Comparison of ENCODE assay signal across 21 cellular contexts in genomic region chr22:45515678-45516077, GRCh38. TPM values are rescaled to one million over a fixed set of nuclear protein-coding genes. Genes with fewer than 3 reads are reported as not detected.
A peak's percentile ranks its signal among the peaks of the same experiment; 100 is the strongest.
DNase-seq lines count a peak whose midpoint lies in the region; ATAC-seq and TF ChIP-seq lines count a peak whose summit lies in the region.
"Had no signal": no experiment of that assay in that cellular context is flagged by ENCODE, and none has a peak within 500 bp of the region (broad histone marks: within the 10 kb centered on the region; RNA-seq: fewer than 3 reads in every experiment).

No MANE protein-coding gene starts in this region.

- H3K27me3 ChIP-seq in right cardiac atrium (ENCODE audit: control insufficient read depth, insufficient read depth) (no peaks in the 10 kb centered on the region), esophagus squamous epithelium (no peaks in the 10 kb centered on the region), osteoblast (ENCODE audit: insufficient read depth, low read length) (no peaks in the 10 kb centered on the region), uterus (no peaks in the 10 kb centered on the region)

- H3K4me1 ChIP-seq in right cardiac atrium (ENCODE audit: control insufficient read depth, insufficient read depth, low read length), result peaks cover 2% of the 10 kb centered on the region
- peaks cover 13 to 81% (median 35%) of the 10 kb centered on the region in 3 donors for H3K4me1 ChIP-seq in esophagus squamous epithelium
- peaks cover 9% of the 10 kb centered on the region for H3K4me1 ChIP-seq in osteoblast (ENCODE audit: insufficient read depth, low read length)
- H3K4me1 ChIP-seq in uterus, result peaks cover 8 to 13% of the 10 kb centered on the region in 2 donors

- peaks cover 9% of the 10 kb centered on the region for H4K20me1 ChIP-seq in osteoblast (ENCODE audit: insufficient read depth, low read length)

- no peak overlapping the region for H2AFZ ChIP-seq in osteoblast (ENCODE audit: low read length)

- peak in 2 of 3 donors; percentile 48 to 60 for DNase-seq in right cardiac atrium
- no peak for DNase-seq in Right ventricle myocardium superior
- no peak for DNase-seq in esophagus squamous epithelium (lab: John Stamatoyannopoulos, UW)
- DNase-seq in osteoblast (ENCODE audit: insufficient read length, low spot score, missing footprints), result peak; percentile 68
- no peak for DNase-seq in uterus
- no peak for DNase-seq in NCI-H187 (lab: John Stamatoyannopoulos, UW)
- DNase-seq: activated CD4-positive, alpha-beta T cell treated with anti-CD3 and anti-CD28 coated beads for 48 hours; activated naive CD8-positive, alpha-beta T cell treated with anti-CD3 and anti-CD28 coated beads, Interleukin-2, amount 10 ng/mL, durations not matched to agents 7 days and 5 days; erythroblast; GDM1; H7; NCI-H187 treated with DMSO at 0.1 percent for 48 hours; NCI-H446; NK-92 treated with Interleukin-12 subunit alpha and Interleukin-12 subunit beta, amount 100 ng/mL, for 24 hours; occipital lobe; stimulated activated CD4-positive, alpha-beta T cell treated with anti-CD3 and anti-CD28 coated beads, Interleukin-1b, Interleukin-23, amount 100 ng/mL, for 48 hours; T-cell had no signal

- TF ChIP-seq CTCF in esophagus squamous epithelium (IDR thresholded peaks at IDR 0.05) (no peak), osteoblast (IDR thresholded peaks at IDR 0.05; ENCODE audit: extremely low read depth, low read depth, low read length) (no peak), uterus (IDR thresholded peaks at IDR 0.05) (no peak)

- ATAC-seq in right cardiac atrium (peak in 1 of 2 donors; percentile 48), Right ventricle myocardium superior (ENCODE audit: poor library complexity) (no peak), SK-N-SH treated with all-trans-retinoic acid at 6 μM for 48 hours (no peak; the same call in 2 of the 3 replicates), HG02798 (IDR thresholded peaks at IDR 0.05; ENCODE audit: poor library complexity, unreplicated experiment) (no peak)
- ATAC-seq: A549, T-cell had no signal

- H3K27ac ChIP-seq in right cardiac atrium (ENCODE audit: low read length) (no peak overlapping the region), esophagus squamous epithelium (peak overlapping the region; percentile 15 to 90 (median 82)), osteoblast (ENCODE audit: low read depth, low read length) (no peak overlapping the region), uterus (peak overlapping the region; percentile 88 to 94)
- H3K27ac ChIP-seq: A549 had no signal

- intact Hi-C loops in right cardiac atrium (cut with DNase I), result no loop called here
- intact Hi-C loops in Right ventricle myocardium superior (cut with DNase I), result no loop called here
- intact Hi-C loops in esophagus squamous epithelium (cut with DNase I), result no loop called here
- intact Hi-C loops in uterus (cut with DNase I; ENCODE audit: low total_unique reads), result no loop called here

- WGBS in right cardiac atrium, result 56% methylated on average over 9 of the region's 9 CpGs
- 52 to 73% methylated on average over 5 to 7 of the region's 9 CpGs for WGBS in esophagus squamous epithelium, 2 donors

- H3K79me2 ChIP-seq in osteoblast (ENCODE audit: insufficient read depth, low read length), result peaks cover 20% of the 10 kb centered on the region

- no peak overlapping the region for H3K4me2 ChIP-seq in osteoblast (ENCODE audit: insufficient read depth, low read length)
- H3K4me2 ChIP-seq: A549 had no signal

- H3K36me3 ChIP-seq in esophagus squamous epithelium, result peaks cover 0 to 21% (median 0%) of the 10 kb centered on the region in 3 donors
- H3K36me3 ChIP-seq in osteoblast (ENCODE audit: insufficient read depth, low read length), result no peaks in the 10 kb centered on the region
- no peaks in the 10 kb centered on the region for H3K36me3 ChIP-seq in uterus

- no peak for TF ChIP-seq POLR2A in esophagus squamous epithelium (IDR thresholded peaks at IDR 0.05)
- no peak for TF ChIP-seq POLR2A in uterus (IDR thresholded peaks at IDR 0.05)

- H3K4me3 ChIP-seq in right cardiac atrium (ENCODE audit: low read length), result no peak overlapping the region
- peak overlapping the region in 1 of 4 donors; percentile 12 for H3K4me3 ChIP-seq in esophagus squamous epithelium
- H3K4me3 ChIP-seq in osteoblast (ENCODE audit: insufficient read depth, low read length), result no peak overlapping the region
- no peak overlapping the region for H3K4me3 ChIP-seq in uterus
- H3K4me3 ChIP-seq: A549 had no signal

- no peaks in the 10 kb centered on the region for H3K9me3 ChIP-seq in right cardiac atrium (ENCODE audit: control insufficient read depth, low read length)
- H3K9me3 ChIP-seq in esophagus squamous epithelium, result no peaks in the 10 kb centered on the region
- no peaks in the 10 kb centered on the region for H3K9me3 ChIP-seq in osteoblast (ENCODE audit: low read depth, low read length)
- H3K9me3 ChIP-seq in uterus, result no peaks in the 10 kb centered on the region
- H3K9me3 ChIP-seq: A549 had no signal

TF ChIP-seq in SK-N-SH treated with all-trans-retinoic acid at 6 μM for 48 hours, 23 proteins besides CTCF, POLR2A, EP300 and RAD21 (continues in another document):
- TF ChIP-seq ZC3H10 (CRISPR knock-in tag; IDR thresholded peaks at IDR 0.05) (no peak), ARNTL (CRISPR knock-in tag; IDR thresholded peaks at IDR 0.05; ENCODE audit: borderline replicate concordance, low read depth) (no peak), OSR1 (CRISPR knock-in tag; IDR thresholded peaks at IDR 0.05) (no peak), ZNF565 (CRISPR knock-in tag; conservative IDR thresholded peaks at IDR 0.05; ENCODE audit: low read depth) (no peak), RARB (CRISPR knock-in tag; IDR thresholded peaks at IDR 0.05) (no peak), ZNF70 (CRISPR knock-in tag; IDR thresholded peaks at IDR 0.05) (no peak), CSRNP3 (CRISPR knock-in tag; IDR thresholded peaks at IDR 0.05) (no peak), ZNF8 (CRISPR knock-in tag; IDR thresholded peaks at IDR 0.05) (no peak), BACH2 (CRISPR knock-in tag; IDR thresholded peaks at IDR 0.05; ENCODE audit: borderline replicate concordance) (no peak), CSDC2 (CRISPR knock-in tag; IDR thresholded peaks at IDR 0.05) (no peak), PATZ1 (CRISPR knock-in tag; IDR thresholded peaks at IDR 0.05; ENCODE audit: borderline replicate concordance) (no peak), ZFP30 (CRISPR knock-in tag; IDR thresholded peaks at IDR 0.05) (no peak)
- TF ChIP-seq, protein P1, sequence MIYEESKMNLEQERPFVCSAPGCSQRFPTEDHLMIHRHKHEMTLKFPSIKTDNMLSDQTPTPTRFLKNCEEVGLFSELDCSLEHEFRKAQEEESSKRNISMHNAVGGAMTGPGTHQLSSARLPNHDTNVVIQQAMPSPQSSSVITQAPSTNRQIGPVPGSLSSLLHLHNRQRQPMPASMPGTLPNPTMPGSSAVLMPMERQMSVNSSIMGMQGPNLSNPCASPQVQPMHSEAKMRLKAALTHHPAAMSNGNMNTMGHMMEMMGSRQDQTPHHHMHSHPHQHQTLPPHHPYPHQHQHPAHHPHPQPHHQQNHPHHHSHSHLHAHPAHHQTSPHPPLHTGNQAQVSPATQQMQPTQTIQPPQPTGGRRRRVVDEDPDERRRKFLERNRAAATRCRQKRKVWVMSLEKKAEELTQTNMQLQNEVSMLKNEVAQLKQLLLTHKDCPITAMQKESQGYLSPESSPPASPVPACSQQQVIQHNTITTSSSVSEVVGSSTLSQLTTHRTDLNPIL (CRISPR knock-in tag; IDR thresholded peaks at IDR 0.05; ENCODE audit: low read depth), result no peak

RNA-seq across cellular contexts. Expression of gene FBLN1, which starts 13.0 kb away (rescaled TPM):
- total RNA-seq in right cardiac atrium, result 100 to 1,000 TPM; 286 to 456 (median 397) TPM
- polyA plus RNA-seq in right cardiac atrium, result 228 TPM
- total RNA-seq in Right ventricle myocardium superior, result 89.5 TPM
- total RNA-seq in esophagus squamous epithelium, result 100 to 1,000 TPM in 2 of 4 donors, 10 to 100 TPM in 2; 33.7 to 546 (median 86.3) TPM
- total RNA-seq in osteoblast, result 88.3 and 122 TPM in 2 replicates
- total RNA-seq in uterus, result 100 to 1,000 TPM; 388 to 644 (median 479) TPM
- total RNA-seq: activated naive CD8-positive, alpha-beta T cell treated with anti-CD3 and anti-CD28 coated beads, Interleukin-2, amount 10 ng/mL, durations not matched to agents 7 days and 5 days; activated T-helper 2 cell treated with anti-CD3 and anti-CD28 coated beads, Interferon-gamma antibody, Interleukin-2, Interleukin-4, amounts not matched to agents 10 μg/mL and 5 μg/mL and 100 μg/mL, durations not matched to agents 14 hours and 24 hours and 36 hours had no signal

Comparison
In these comparisons a context has a peak if more than half of its experiments do, and no peak if none do; other contexts are left out.
1. DNase-seq: peak in right cardiac atrium (2 of 3) and osteoblast (single experiment); none in Right ventricle myocardium superior (single experiment), esophagus squamous epithelium (single experiment), uterus (0 of 2) and NCI-H187 (0 of 2).
2. H3K27ac ChIP-seq: peak in esophagus squamous epithelium (4 of 4) and uterus (2 of 2); none in right cardiac atrium (single experiment) and osteoblast (single experiment).